ENCODE assay signal across 8 cellular contexts in the genomic region with DNA sequence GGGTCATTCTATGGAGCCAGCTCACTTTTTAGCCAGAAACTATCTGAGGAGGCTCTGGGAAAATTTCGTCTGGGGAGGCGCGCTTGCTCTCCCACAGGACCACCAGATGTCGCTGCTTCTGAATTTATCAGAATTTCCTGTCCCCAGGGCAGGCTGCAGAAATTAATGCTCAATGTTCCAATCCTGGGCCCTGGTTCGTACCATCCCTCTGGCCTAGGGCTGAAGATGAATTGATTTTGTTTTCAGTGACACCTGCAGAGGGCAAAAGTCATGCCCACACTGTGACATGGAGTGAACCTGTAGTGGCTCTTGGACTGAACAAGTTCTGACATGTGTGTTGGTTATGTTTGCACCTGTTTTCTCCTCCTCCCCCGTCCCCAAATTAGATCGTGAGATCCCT.
DNase-seq lines count a peak whose midpoint lies in the region; ATAC-seq and TF ChIP-seq lines count a peak whose summit lies in the region.

No MANE protein-coding gene starts in this region.

- POLR2A ChIA-PET in RWPE1 (lab: Yijun Ruan, JAX; ENCODE audit: low non-redundant PET): no interaction called here

- 17 to 18% methylated on average over 7 of the region's 7 CpGs for WGBS in heart right ventricle, 2 donors

- TF ChIP-seq CTCF in RWPE1 (conservative IDR thresholded peaks at IDR 0.05; ENCODE audit: low read depth) (peak; percentile 69), heart right ventricle (IDR thresholded peaks at IDR 0.05) (peak; percentile 29 to 82 (median 73))

- no peaks in the 10 kb centered on the region for H3K36me3 ChIP-seq in heart right ventricle

- H3K4me1 ChIP-seq in heart right ventricle: peaks cover 0 to 30% (median 5%) of the 10 kb centered on the region in 9 donors

- H3K4me3 ChIP-seq in heart right ventricle: no peak overlapping the region

- peaks cover 0 to 14% (median 0%) of the 10 kb centered on the region in 7 donors for H3K27me3 ChIP-seq in heart right ventricle

- no peak overlapping the region for H3K27ac ChIP-seq in RWPE1
- no peak overlapping the region for H3K27ac ChIP-seq in heart right ventricle

- intact Hi-C loops in heart right ventricle (cut with DNase I): loop anchor here in 8 of 10 donors (5.0 to 10.0 kb wide), 6 partner anchors 433 to 716 kb away; partner anchors contain the start of gene XYLT1 (in 1 of the 8)
- intact Hi-C loops in sciatic nerve (cut with DNase I): no loop called here

- H3K9me3 ChIP-seq in heart right ventricle: no peaks in the 10 kb centered on the region

- DNase-seq in COLO829 (ENCODE audit: low spot score) (peak; percentile 52), RWPE1 (ENCODE audit: low spot score) (peak; percentile 34), heart right ventricle (peak; percentile 22 to 25), sciatic nerve (ENCODE audit: low spot score) (peak; percentile 68)
- DNase-seq in activated naive CD4-positive, alpha-beta T cell (lab: John Stamatoyannopoulos, UW): peak in 3 of 4 experiments; percentile 17 to 34 (median 25)

- CTCF ChIA-PET in RWPE1 (lab: Yijun Ruan, JAX): interaction anchor here (0.6 to 0.9 kb wide), 4 partner anchors 15 to 1201 kb away, joined by 3 to 5 read pairs (median 4); no protein-coding TSS in a partner anchor

- ATAC-seq in HG03354 (IDR thresholded peaks at IDR 0.05; ENCODE audit: poor library complexity, severe bottlenecking, unreplicated experiment) (peak; percentile 44), heart right ventricle (peak in 3 of 8 donors; percentile 16 to 41 (median 32)), sciatic nerve (no peak), HG02610 (IDR thresholded peaks at IDR 0.05; ENCODE audit: unreplicated experiment) (no peak), HG03095 (IDR thresholded peaks at IDR 0.05; ENCODE audit: unreplicated experiment) (no peak)
